ENCODE assay signal across 1 cellular context in genomic region chr2:112183327-112184025, GRCh38.
TF ChIP-seq lines count a peak whose summit lies in the region.

No MANE protein-coding gene starts in this region.

TF ChIP-seq in WTC11, 78 proteins besides CTCF, POLR2A, EP300 and RAD21 (continued from another document):
- TF ChIP-seq FOXP4 (CRISPR knock-in tag; IDR thresholded peaks at IDR 0.05) (no peak), GTF2I (CRISPR knock-in tag; conservative IDR thresholded peaks at IDR 0.05) (no peak), IRF1 (CRISPR knock-in tag; IDR thresholded peaks at IDR 0.05) (no peak), SOX15 (CRISPR knock-in tag; IDR thresholded peaks at IDR 0.05) (no peak), HMGA2 (CRISPR knock-in tag; IDR thresholded peaks at IDR 0.05) (no peak), E2F5 (CRISPR knock-in tag; IDR thresholded peaks at IDR 0.05) (no peak), ATF2 (CRISPR knock-in tag; IDR thresholded peaks at IDR 0.05; ENCODE audit: borderline replicate concordance, low read depth) (no peak), RELA (CRISPR knock-in tag; IDR thresholded peaks at IDR 0.05; ENCODE audit: borderline replicate concordance) (no peak), E2F1 (CRISPR knock-in tag; IDR thresholded peaks at IDR 0.05) (no peak), TEAD1 (CRISPR knock-in tag; IDR thresholded peaks at IDR 0.05) (no peak), ZSCAN18 (CRISPR knock-in tag; IDR thresholded peaks at IDR 0.05) (no peak), NFYB (CRISPR knock-in tag; conservative IDR thresholded peaks at IDR 0.05; ENCODE audit: low read depth) (no peak), SP1 (CRISPR knock-in tag; conservative IDR thresholded peaks at IDR 0.05) (no peak), CBFB (CRISPR knock-in tag; IDR thresholded peaks at IDR 0.05; ENCODE audit: low read depth) (no peak), ZBTB43 (CRISPR knock-in tag; IDR thresholded peaks at IDR 0.05) (no peak), E2F4 (CRISPR knock-in tag; IDR thresholded peaks at IDR 0.05; ENCODE audit: borderline replicate concordance, low read depth) (no peak), NR3C1 (CRISPR knock-in tag; conservative IDR thresholded peaks at IDR 0.05; ENCODE audit: low read depth) (no peak), ZNF532 (CRISPR knock-in tag; IDR thresholded peaks at IDR 0.05; ENCODE audit: borderline replicate concordance) (no peak), AFF4 (CRISPR knock-in tag; IDR thresholded peaks at IDR 0.05; ENCODE audit: borderline replicate concordance) (no peak)
